ENCODE assay signal across 10 cellular contexts in genomic region chr17:78806451-78806850, GRCh38. TPM values are rescaled to one million over a fixed set of nuclear protein-coding genes. Genes with fewer than 3 reads are reported as not detected.
DNase-seq lines count a peak whose midpoint lies in the region; ATAC-seq lines count a peak whose summit lies in the region.
"Had no signal": no experiment of that assay in that cellular context is flagged by ENCODE, and none has a peak within 500 bp of the region (broad histone marks: within the 10 kb centered on the region; RNA-seq: fewer than 3 reads in every experiment).

No MANE protein-coding gene starts in this region.

- CTCF ChIA-PET in activated CD8-positive, alpha-beta T cell treated with anti-CD3 and anti-CD28 coated beads, Interleukin-2, amount 10 ng/mL, durations not matched to agents 7 days and 5 days (lab: Charles Lee): no interaction called here

- peaks cover 49% of the 10 kb centered on the region for H3K4me1 Mint-ChIP-seq in activated CD8-positive, alpha-beta T cell treated with anti-CD3 and anti-CD28 coated beads, Interleukin-2, amount 10 ng/mL, durations not matched to agents 7 days and 5 days (ENCODE audit: low read depth)
- peaks cover 36% of the 10 kb centered on the region for H3K4me1 Mint-ChIP-seq in dendritic cell treated with granulocyte-macrophage colony-stimulating factor and Interleukin-4, amounts not matched to agents 40 ng/mL and 50 ng/mL, for 4 days (ENCODE audit: low read depth)
- peaks cover 34% of the 10 kb centered on the region for H3K4me1 Mint-ChIP-seq in stimulated activated memory B cell treated with anti-CD40 and anti-IgM and Interleukin-4, amounts not matched to agents 10 μg/mL and 1 μg/mL and 100 μg/mL, for 72 hours

- intact Hi-C loops in dendritic cell treated with granulocyte-macrophage colony-stimulating factor and Interleukin-4, amounts not matched to agents 40 ng/mL and 50 ng/mL, for 4 days (cut with micrococcal nuclease): no loop called here

- peak overlapping the region; percentile 79 for H3K27ac Mint-ChIP-seq in activated CD8-positive, alpha-beta T cell treated with anti-CD3 and anti-CD28 coated beads, Interleukin-2, amount 10 ng/mL, durations not matched to agents 7 days and 5 days
- H3K27ac Mint-ChIP-seq in dendritic cell treated with granulocyte-macrophage colony-stimulating factor and Interleukin-4, amounts not matched to agents 40 ng/mL and 50 ng/mL, for 4 days: peak overlapping the region; percentile 64
- H3K27ac Mint-ChIP-seq in stimulated activated memory B cell treated with anti-CD40 and anti-IgM and Interleukin-4, amounts not matched to agents 10 μg/mL and 1 μg/mL and 100 μg/mL, for 72 hours: peak overlapping the region; percentile 74

- ATAC-seq in activated CD4-positive, CD25-positive, alpha-beta regulatory T cell treated with anti-CD3 and anti-CD28 coated beads, Interleukin-2, amount 50 U/mL, for 24 hours: peak; percentile 34 to 39
- peak; percentile 17 for ATAC-seq in activated CD8-positive, alpha-beta T cell treated with anti-CD3 and anti-CD28 coated beads, Interleukin-2, amount 10 ng/mL, durations not matched to agents 7 days and 5 days
- peak; percentile 69 for ATAC-seq in stimulated activated memory B cell treated with anti-CD40 and anti-IgM and Interleukin-4, amounts not matched to agents 10 μg/mL and 1 μg/mL and 100 μg/mL, for 72 hours
- ATAC-seq: body of pancreas had no signal

- no peaks in the 10 kb centered on the region for H3K27me3 Mint-ChIP-seq in activated CD8-positive, alpha-beta T cell treated with anti-CD3 and anti-CD28 coated beads, Interleukin-2, amount 10 ng/mL, durations not matched to agents 7 days and 5 days (ENCODE audit: low read depth)
- no peaks in the 10 kb centered on the region for H3K27me3 Mint-ChIP-seq in dendritic cell treated with granulocyte-macrophage colony-stimulating factor and Interleukin-4, amounts not matched to agents 40 ng/mL and 50 ng/mL, for 4 days
- no peaks in the 10 kb centered on the region for H3K27me3 Mint-ChIP-seq in stimulated activated memory B cell treated with anti-CD40 and anti-IgM and Interleukin-4, amounts not matched to agents 10 μg/mL and 1 μg/mL and 100 μg/mL, for 72 hours

- no peak for DNase-seq in activated CD4-positive, CD25-positive, alpha-beta regulatory T cell (lab: John Stamatoyannopoulos, UW)
- DNase-seq in activated CD8-positive, alpha-beta T cell treated with anti-CD3 and anti-CD28 coated beads, Interleukin-2, amount 10 ng/mL, durations not matched to agents 7 days and 5 days: peak; percentile 59
- DNase-seq in NCI-H69 (lab: John Stamatoyannopoulos, UW) (no peak), GDM1 (lab: John Stamatoyannopoulos, UW) (no peak), kidney glomerular epithelial cell (lab: John Stamatoyannopoulos, UW) (no peak)
- DNase-seq: NCI-H1092 had no signal

- no peak overlapping the region for H3K4me3 Mint-ChIP-seq in activated CD8-positive, alpha-beta T cell treated with anti-CD3 and anti-CD28 coated beads, Interleukin-2, amount 10 ng/mL, durations not matched to agents 7 days and 5 days
- no peak overlapping the region for H3K4me3 Mint-ChIP-seq in dendritic cell treated with granulocyte-macrophage colony-stimulating factor and Interleukin-4, amounts not matched to agents 40 ng/mL and 50 ng/mL, for 4 days
- no peak overlapping the region for H3K4me3 Mint-ChIP-seq in stimulated activated memory B cell treated with anti-CD40 and anti-IgM and Interleukin-4, amounts not matched to agents 10 μg/mL and 1 μg/mL and 100 μg/mL, for 72 hours

- no peaks in the 10 kb centered on the region for H3K9me3 Mint-ChIP-seq in activated CD8-positive, alpha-beta T cell treated with anti-CD3 and anti-CD28 coated beads, Interleukin-2, amount 10 ng/mL, durations not matched to agents 7 days and 5 days (ENCODE audit: insufficient read depth)
- H3K9me3 Mint-ChIP-seq in dendritic cell treated with granulocyte-macrophage colony-stimulating factor and Interleukin-4, amounts not matched to agents 40 ng/mL and 50 ng/mL, for 4 days: no peaks in the 10 kb centered on the region
- no peaks in the 10 kb centered on the region for H3K9me3 Mint-ChIP-seq in stimulated activated memory B cell treated with anti-CD40 and anti-IgM and Interleukin-4, amounts not matched to agents 10 μg/mL and 1 μg/mL and 100 μg/mL, for 72 hours

- H3K36me3 Mint-ChIP-seq in activated CD8-positive, alpha-beta T cell treated with anti-CD3 and anti-CD28 coated beads, Interleukin-2, amount 10 ng/mL, durations not matched to agents 7 days and 5 days (ENCODE audit: low read depth): peaks cover 80% of the 10 kb centered on the region
- peaks cover 97% of the 10 kb centered on the region for H3K36me3 Mint-ChIP-seq in dendritic cell treated with granulocyte-macrophage colony-stimulating factor and Interleukin-4, amounts not matched to agents 40 ng/mL and 50 ng/mL, for 4 days (ENCODE audit: low read depth)
- peaks cover 80% of the 10 kb centered on the region for H3K36me3 Mint-ChIP-seq in stimulated activated memory B cell treated with anti-CD40 and anti-IgM and Interleukin-4, amounts not matched to agents 10 μg/mL and 1 μg/mL and 100 μg/mL, for 72 hours

- POLR2A ChIA-PET in activated CD8-positive, alpha-beta T cell treated with anti-CD3 and anti-CD28 coated beads, Interleukin-2, amount 10 ng/mL, durations not matched to agents 7 days and 5 days (lab: Charles Lee): interaction anchor here (1.1 kb wide), 1 partner anchor 26 kb away, joined by 3 read pairs; no protein-coding TSS in a partner anchor

RNA-seq across cellular contexts. Expression of gene CYTH1, which starts 24.4 kb away (rescaled TPM):
- total RNA-seq in activated CD8-positive, alpha-beta T cell treated with anti-CD3 and anti-CD28 coated beads, Interleukin-2, amount 10 ng/mL, durations not matched to agents 7 days and 5 days: 100 to 1,000 TPM; 137 to 138 TPM

RNA-seq across cellular contexts. Expression of gene USP36, which starts 34.2 kb away (rescaled TPM):
- 10 to 100 TPM; 67.5 TPM for total RNA-seq in activated CD8-positive, alpha-beta T cell treated with anti-CD3 and anti-CD28 coated beads, Interleukin-2, amount 10 ng/mL, durations not matched to agents 7 days and 5 days

Comparison
In these comparisons a context has a peak if more than half of its experiments do, and no peak if none do; other contexts are left out.
1. ATAC-seq: peak in every context shown above with its lines; median percentile 69 in stimulated activated memory B cell treated with anti-CD40 and anti-IgM and Interleukin-4, amounts not matched to agents 10 μg/mL and 1 μg/mL and 100 μg/mL, for 72 hours; 36 in activated CD4-positive, CD25-positive, alpha-beta regulatory T cell treated with anti-CD3 and anti-CD28 coated beads, Interleukin-2, amount 50 U/mL, for 24 hours; 17 in activated CD8-positive, alpha-beta T cell treated with anti-CD3 and anti-CD28 coated beads, Interleukin-2, amount 10 ng/mL, durations not matched to agents 7 days and 5 days.